In genomic region chr1:34985063-34985770, GRCh38 we compare ENCODE assay signal across 8 cellular contexts. TPM values are rescaled to one million over a fixed set of nuclear protein-coding genes. Genes with fewer than 3 reads are reported as not detected.
DNase-seq lines count a peak whose midpoint lies in the region; ATAC-seq and TF ChIP-seq lines count a peak whose summit lies in the region.

Gene TMEM35B, minus strand, starts transcription at chr1:34985347. Its CDS starts 42 bp downstream, at chr1:34985305.

- no peaks in the 10 kb centered on the region for H3K36me3 ChIP-seq in mucosa of descending colon (ENCODE audit: low read depth)

- POLR2A ChIA-PET in AG04450 (lab: Yijun Ruan, JAX) = interaction anchor here (0.6 to 1.5 kb wide), 6 partner anchors 10 to 205 kb away, joined by 3 to 9 read pairs (median 4); partner anchors contain the start of genes SMIM12 and ZMYM1

- peak; percentile 77 for ATAC-seq in HG03066 (IDR thresholded peaks at IDR 0.05; ENCODE audit: low read depth, unreplicated experiment)
- peak; percentile 95 for ATAC-seq in mucosa of descending colon

- DNase-seq in AG04450 (ENCODE audit: low read depth, low spot score) (no peak), NOMO-1 (lab: John Stamatoyannopoulos, UW; ENCODE audit: unreplicated experiment in 2 of 2) (peak; percentile 33 to 49), activated T-cell treated with anti-CD3 and anti-CD28 coated beads for 1 hour (ENCODE audit: low read depth) (peak; percentile 70), epithelial cell of esophagus (ENCODE audit: low read depth) (peak; percentile 48), mucosa of descending colon (peak; percentile 79 to 85 (median 83))
- peak; percentile 50 to 62 for DNase-seq in stimulated activated CD8-positive, alpha-beta memory T cell treated with anti-CD3 and anti-CD28 coated beads, Interleukin-4, amount 100 ng/mL, for 1 hour (ENCODE audit: low read depth in 2 of 2, low spot score in 1 of 2)

- TF ChIP-seq CTCF in AG04450 (IDR thresholded peaks at IDR 0.05; ENCODE audit: low read depth, low read length) = peak; percentile 28
- TF ChIP-seq CTCF in epithelial cell of esophagus (IDR thresholded peaks at IDR 0.05; ENCODE audit: insufficient read depth, low read depth, low read length, missing control alignments) = peak; percentile 8
- no peak for TF ChIP-seq CTCF in mucosa of descending colon (IDR thresholded peaks at IDR 0.05)

- no peaks in the 10 kb centered on the region for H3K27me3 ChIP-seq in AG04450 (ENCODE audit: control insufficient read depth, insufficient read depth, low read length)

- CTCF ChIA-PET in AG04450 (lab: Charles Lee) = interaction anchor here (0.6 to 5.2 kb wide), 7 partner anchors 32 to 222 kb away, joined by 3 to 23 read pairs (median 5); partner anchors contain the start of genes SMIM12 and ZMYM6

- H3K9me3 ChIP-seq in AG04450 (ENCODE audit: control insufficient read depth, insufficient read depth, low read length) (no peaks in the 10 kb centered on the region; the same call in 1 of the 2 replicates), mucosa of descending colon (no peaks in the 10 kb centered on the region)

- H3K4me1 ChIP-seq in mucosa of descending colon (ENCODE audit: low read depth) = peaks cover 19% of the 10 kb centered on the region

- peak within 1 kb of the TSS; percentile 71 for H3K27ac ChIP-seq in AG04450 (ENCODE audit: low read depth, low read length)

- TF ChIP-seq POLR2A in GM18526 (IDR thresholded peaks at IDR 0.05; ENCODE audit: extremely low read depth, insufficient read length) = peak; percentile 93

- peak within 1 kb of the TSS; percentile 84 for H3K4me3 ChIP-seq in AG04450 (ENCODE audit: low read depth, low read length)
- peak within 1 kb of the TSS; percentile 67 for H3K4me3 ChIP-seq in epithelial cell of esophagus (ENCODE audit: low read length)
- peak within 1 kb of the TSS; percentile 88 for H3K4me3 ChIP-seq in mucosa of descending colon

- intact Hi-C loops in mucosa of descending colon (cut with DNase I, micrococcal nuclease) = no loop called here

RNA-seq across cellular contexts. Expression of gene TMEM35B, which starts in this region (rescaled TPM):
- polyA plus RNA-seq in AG04450 (2011; rRNA removed) = 36.8 and 37.8 TPM in 2 replicates
- polyA minus RNA-seq in AG04450 (2011; rRNA and poly(A)+ RNA removed) = 9.9 and 18.1 TPM in 2 replicates
- 10 to 100 TPM; 17.9 to 18.4 (median 18.0) TPM for total RNA-seq in mucosa of descending colon
